Comparison of ENCODE assay signal across 8 cellular contexts in genomic region chr4:143358923-143359694, GRCh38. TPM values are rescaled to one million over a fixed set of nuclear protein-coding genes. Genes with fewer than 3 reads are reported as not detected.
A peak's percentile ranks its signal among the peaks of the same experiment; 100 is the strongest.
DNase-seq lines count a peak whose midpoint lies in the region; ATAC-seq and TF ChIP-seq lines count a peak whose summit lies in the region.

No MANE protein-coding gene starts in this region.

- H3K27me3 ChIP-seq in PC-3 (ENCODE audit: low read length) = no peaks in the 10 kb centered on the region
- no peaks in the 10 kb centered on the region for H3K27me3 ChIP-seq in muscle layer of colon (ENCODE audit: control insufficient read depth in 1 of 2, insufficient read depth in 2 of 2, low read length in 2 of 2)

- DNase-seq in ACHN = peak; percentile 89
- DNase-seq in PC-3 = peak; percentile 91
- no peak for DNase-seq in chondrocyte (ENCODE audit: low spot score)
- no peak for DNase-seq in T-helper 9 cell
- DNase-seq in activated gamma-delta T cell treated with Interleukin-2 at 50 U/mL for 16 hours = no peak

- no peak overlapping the region for H3K4me3 Mint-ChIP-seq in chondrocyte (ENCODE audit: unreplicated experiment)

- no peaks in the 10 kb centered on the region; the same call in 1 of the 2 replicates for H3K79me2 ChIP-seq in PC-3 (ENCODE audit: low read length)

- POLR2A ChIA-PET in PC-3 (lab: Charles Lee; ENCODE audit: unreplicated experiment) = interaction anchor here (0.6 kb wide), 1 partner anchor 30 kb away, joined by 4 read pairs; no protein-coding TSS in a partner anchor

- no peaks in the 10 kb centered on the region for H3K9me2 ChIP-seq in PC-3 (replicated peaks; ENCODE audit: low read length)

- peaks cover 4% of the 10 kb centered on the region for H3F3A ChIP-seq in PC-3 (ENCODE audit: low read length, unreplicated experiment)

- H3K36me3 Mint-ChIP-seq in chondrocyte (ENCODE audit: low read depth) = no peaks in the 10 kb centered on the region

- no peaks in the 10 kb centered on the region for H3K9me3 ChIP-seq in PC-3 (ENCODE audit: low read length)
- no peaks in the 10 kb centered on the region for H3K9me3 ChIP-seq in muscle layer of colon (ENCODE audit: low read length)

- peak overlapping the region; percentile 48 for H3K9ac ChIP-seq in PC-3 (ENCODE audit: low read length)
- H3K9ac ChIP-seq in muscle layer of colon (ENCODE audit: low read length) = no peak overlapping the region

- CTCF ChIA-PET in PC-3 (lab: Charles Lee) = no interaction called here

- no peaks in the 10 kb centered on the region for H4K20me1 ChIP-seq in PC-3 (ENCODE audit: low read length)

- H3K27ac Mint-ChIP-seq in chondrocyte (ENCODE audit: unreplicated experiment) = peak overlapping the region; percentile 64

- 0 out of 2 replicates have a peak overlapping the region, but pooled peaks have one; percentile 7 for H2AFZ ChIP-seq in PC-3 (ENCODE audit: low read length)

- peak; percentile 86 for ATAC-seq in GM18519 (IDR thresholded peaks at IDR 0.05; ENCODE audit: low FRiP score, unreplicated experiment)
- ATAC-seq in HG02981 (IDR thresholded peaks at IDR 0.05; ENCODE audit: unreplicated experiment) = peak; percentile 89
- peak; percentile 52 for ATAC-seq in PC-3

- H3K4me1 ChIP-seq in PC-3 (ENCODE audit: insufficient read depth, low read length) (peaks cover 50% of the 10 kb centered on the region), muscle layer of colon (ENCODE audit: insufficient read depth, low read length) (peaks cover 65% of the 10 kb centered on the region)

- no peaks in the 10 kb centered on the region for H3K36me3 ChIP-seq in PC-3 (ENCODE audit: low read depth, low read length)
- H3K36me3 ChIP-seq in muscle layer of colon (ENCODE audit: insufficient read depth, low read length) = no peaks in the 10 kb centered on the region

- peak overlapping the region; percentile 72 for H3K4me2 ChIP-seq in PC-3 (ENCODE audit: low read length)

- peaks cover 84% of the 10 kb centered on the region for H3K4me1 Mint-ChIP-seq in chondrocyte (ENCODE audit: low read depth)

- TF ChIP-seq CTCF in PC-3 (conservative IDR thresholded peaks at IDR 0.05; ENCODE audit: low read depth, low read length) (no peak), chondrocyte (IDR thresholded peaks at IDR 0.05) (no peak)

- H3K27ac ChIP-seq in PC-3 (ENCODE audit: low read length) = peak overlapping the region; percentile 83
- H3K27ac ChIP-seq in muscle layer of colon (ENCODE audit: low read depth, low read length) = peak overlapping the region; percentile 17

- no peaks in the 10 kb centered on the region for H3K27me3 Mint-ChIP-seq in chondrocyte (ENCODE audit: low read depth)

- intact Hi-C loops in PC-3 (cut with micrococcal nuclease) = no loop called here

- no peaks in the 10 kb centered on the region for H3K9me3 Mint-ChIP-seq in chondrocyte (ENCODE audit: low read depth)

- in situ Hi-C loops in ACHN (cut with HindIII; ENCODE audit: low pct_ligation_motif_present, low pct_unique_long_range_greater_than_20kb, low sequenced_read_pairs) = no loop called here

- no TSS peak for BruUV-seq in PC-3 (replicated peaks; lab: Mats Ljungman, UMichigan)

- H3K4me3 ChIP-seq in PC-3 (ENCODE audit: low read length) = peak overlapping the region; percentile 18; the same call in 1 of the 2 replicates
- H3K4me3 ChIP-seq in muscle layer of colon (ENCODE audit: low read depth in 1 of 2, low read length in 2 of 2) = no peak overlapping the region

RNA-seq across cellular contexts. Expression of gene GAB1, which starts 22.4 kb away (rescaled TPM):
- total RNA-seq in PC-3 (2014; rRNA removed) (3.3 and 4.9 TPM in 2 replicates), chondrocyte (30.1 to 52.2 TPM (median 33.2 TPM) in 3 replicates)

Comparison
In these comparisons a context has a peak if more than half of its experiments do, and no peak if none do; other contexts are left out.
1. DNase-seq: peak in ACHN (single experiment) and PC-3 (single experiment); none in chondrocyte (single experiment), T-helper 9 cell (single experiment) and activated gamma-delta T cell treated with Interleukin-2 at 50 U/mL for 16 hours (single experiment).
2. Peak in every context shown above with its lines, with median percentiles within 50 percentile points of each other: ATAC-seq.